In the genomic region with DNA sequence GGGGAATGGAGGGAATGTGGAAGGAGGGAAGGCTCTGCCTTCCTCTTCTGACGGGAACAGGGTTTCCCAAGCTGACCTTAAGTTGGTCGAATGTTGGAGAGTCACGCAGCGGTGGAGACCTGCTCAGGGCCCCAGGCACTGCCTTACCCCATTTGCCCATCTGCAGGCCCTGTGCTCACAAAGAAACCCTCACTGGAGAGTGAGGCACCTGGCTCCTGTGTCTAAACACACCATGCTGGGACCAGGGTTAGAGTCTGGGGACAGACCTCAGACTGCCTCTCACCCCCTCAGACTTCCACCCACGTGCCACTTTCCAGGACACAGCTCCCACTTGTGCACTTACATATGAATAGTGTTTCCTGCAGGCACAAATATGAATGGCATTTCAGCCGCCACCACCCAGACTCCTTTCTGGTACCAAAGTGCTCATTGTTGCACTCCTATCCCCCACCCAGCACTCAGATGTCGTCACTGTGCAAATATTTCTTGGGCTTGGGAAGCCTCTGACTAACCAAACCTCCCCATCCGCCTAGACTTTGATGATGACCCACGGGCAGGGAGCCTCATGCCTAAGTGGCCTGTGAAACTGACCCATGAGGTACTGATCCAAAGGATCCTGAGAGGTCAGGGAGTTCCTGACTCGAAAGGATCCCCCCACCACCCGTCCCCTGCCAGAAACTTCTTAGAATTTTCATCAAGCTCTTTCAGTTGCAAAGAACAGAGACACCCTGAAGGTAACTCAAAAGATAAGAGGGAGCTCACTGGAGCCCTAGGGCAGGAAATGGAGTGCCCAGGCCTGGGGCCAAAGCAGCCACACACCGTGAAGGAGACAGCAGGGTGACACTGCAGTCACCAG, we compare ENCODE assay signal across 1 cellular context.
A peak's percentile ranks its signal among the peaks of the same experiment; 100 is the strongest.
TF ChIP-seq lines count a peak whose summit lies in the region.

No MANE protein-coding gene starts in this region.

TF ChIP-seq in HepG2, 621 proteins besides CTCF, POLR2A, EP300 and RAD21 (continued from another document and continues in another):
- TF ChIP-seq E2F5 (CRISPR knock-in tag; conservative IDR thresholded peaks at IDR 0.05) (no peak), KDM2A (CRISPR knock-in tag; IDR thresholded peaks at IDR 0.05; ENCODE audit: borderline replicate concordance, low read depth) (no peak; the same call in 1 of the 2 replicates), HDAC6 (IDR thresholded peaks at IDR 0.05; ENCODE audit: low read depth, low read length) (no peak), ZNF280B (CRISPR knock-in tag; IDR thresholded peaks at IDR 0.05; ENCODE audit: borderline replicate concordance) (peak; percentile 60; the same call in 1 of the 2 replicates), ZNF678 (CRISPR knock-in tag; IDR thresholded peaks at IDR 0.05) (no peak), ZNF180 (CRISPR knock-in tag; IDR thresholded peaks at IDR 0.05; ENCODE audit: borderline replicate concordance, low read depth) (no peak), ZNF18 (CRISPR knock-in tag; IDR thresholded peaks at IDR 0.05; ENCODE audit: insufficient replicate concordance) (no peak), ZKSCAN1 (IDR thresholded peaks at IDR 0.05; ENCODE audit: low read length) (no peak), SRY (CRISPR knock-in tag; IDR thresholded peaks at IDR 0.05) (no peak), ZNF335 (CRISPR knock-in tag; IDR thresholded peaks at IDR 0.05) (peak; percentile 87), ZNF512 (CRISPR knock-in tag; IDR thresholded peaks at IDR 0.05) (no peak), TAF1 (CRISPR knock-in tag; IDR thresholded peaks at IDR 0.05) (peak; percentile 58), GTF3A (CRISPR knock-in tag; conservative IDR thresholded peaks at IDR 0.05) (peak; percentile 49; the same call in 1 of the 2 replicates), DMAP1 (CRISPR knock-in tag; IDR thresholded peaks at IDR 0.05) (peak; percentile 91), FOXP1 (IDR thresholded peaks at IDR 0.05) (no peak), FOXP1 (CRISPR knock-in tag; IDR thresholded peaks at IDR 0.05) (peak; percentile 70), ELF4 (CRISPR knock-in tag; IDR thresholded peaks at IDR 0.05; ENCODE audit: borderline replicate concordance) (peak; percentile 30; the same call in 1 of the 2 replicates), SETDB1 (CRISPR knock-in tag; IDR thresholded peaks at IDR 0.05; ENCODE audit: borderline replicate concordance) (no peak), MAZ (IDR thresholded peaks at IDR 0.05; ENCODE audit: borderline replicate concordance, low read depth, low read length) (peak; percentile 76; the same call in 1 of the 2 replicates), MAZ (CRISPR knock-in tag; IDR thresholded peaks at IDR 0.05; ENCODE audit: low read depth) (peak; percentile 95), TEF (CRISPR knock-in tag; IDR thresholded peaks at IDR 0.05) (no peak), MTA1 (CRISPR knock-in tag; IDR thresholded peaks at IDR 0.05; ENCODE audit: borderline replicate concordance) (peak; percentile 92; the same call in 1 of the 2 replicates), MTA3 (CRISPR knock-in tag; IDR thresholded peaks at IDR 0.05) (no peak), NCOR1 (IDR thresholded peaks at IDR 0.05; ENCODE audit: borderline replicate concordance, low read length) (peak; percentile 65; the same call in 1 of the 2 replicates), TCF7L2 (IDR thresholded peaks at IDR 0.05; ENCODE audit: low read depth, low read length) (no peak), PRDM4 (CRISPR knock-in tag; IDR thresholded peaks at IDR 0.05; ENCODE audit: borderline replicate concordance) (no peak), ZNF501 (CRISPR knock-in tag; IDR thresholded peaks at IDR 0.05) (no peak), NKX3-1 (CRISPR knock-in tag; IDR thresholded peaks at IDR 0.05) (no peak), ARNTL (CRISPR knock-in tag; IDR thresholded peaks at IDR 0.05) (peak; percentile 87)
- TF ChIP-seq, protein P1, sequence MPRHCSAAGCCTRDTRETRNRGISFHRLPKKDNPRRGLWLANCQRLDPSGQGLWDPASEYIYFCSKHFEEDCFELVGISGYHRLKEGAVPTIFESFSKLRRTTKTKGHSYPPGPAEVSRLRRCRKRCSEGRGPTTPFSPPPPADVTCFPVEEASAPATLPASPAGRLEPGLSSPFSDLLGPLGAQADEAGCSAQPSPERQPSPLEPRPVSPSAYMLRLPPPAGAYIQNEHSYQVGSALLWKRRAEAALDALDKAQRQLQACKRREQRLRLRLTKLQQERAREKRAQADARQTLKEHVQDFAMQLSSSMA (CRISPR knock-in tag; IDR thresholded peaks at IDR 0.05), result no peak; the same call in 1 of the 2 replicates
- TF ChIP-seq, protein P2, sequence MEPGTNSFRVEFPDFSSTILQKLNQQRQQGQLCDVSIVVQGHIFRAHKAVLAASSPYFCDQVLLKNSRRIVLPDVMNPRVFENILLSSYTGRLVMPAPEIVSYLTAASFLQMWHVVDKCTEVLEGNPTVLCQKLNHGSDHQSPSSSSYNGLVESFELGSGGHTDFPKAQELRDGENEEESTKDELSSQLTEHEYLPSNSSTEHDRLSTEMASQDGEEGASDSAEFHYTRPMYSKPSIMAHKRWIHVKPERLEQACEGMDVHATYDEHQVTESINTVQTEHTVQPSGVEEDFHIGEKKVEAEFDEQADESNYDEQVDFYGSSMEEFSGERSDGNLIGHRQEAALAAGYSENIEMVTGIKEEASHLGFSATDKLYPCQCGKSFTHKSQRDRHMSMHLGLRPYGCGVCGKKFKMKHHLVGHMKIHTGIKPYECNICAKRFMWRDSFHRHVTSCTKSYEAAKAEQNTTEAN (CRISPR knock-in tag; conservative IDR thresholded peaks at IDR 0.05), result peak; percentile 94
- TF ChIP-seq, protein P3, sequence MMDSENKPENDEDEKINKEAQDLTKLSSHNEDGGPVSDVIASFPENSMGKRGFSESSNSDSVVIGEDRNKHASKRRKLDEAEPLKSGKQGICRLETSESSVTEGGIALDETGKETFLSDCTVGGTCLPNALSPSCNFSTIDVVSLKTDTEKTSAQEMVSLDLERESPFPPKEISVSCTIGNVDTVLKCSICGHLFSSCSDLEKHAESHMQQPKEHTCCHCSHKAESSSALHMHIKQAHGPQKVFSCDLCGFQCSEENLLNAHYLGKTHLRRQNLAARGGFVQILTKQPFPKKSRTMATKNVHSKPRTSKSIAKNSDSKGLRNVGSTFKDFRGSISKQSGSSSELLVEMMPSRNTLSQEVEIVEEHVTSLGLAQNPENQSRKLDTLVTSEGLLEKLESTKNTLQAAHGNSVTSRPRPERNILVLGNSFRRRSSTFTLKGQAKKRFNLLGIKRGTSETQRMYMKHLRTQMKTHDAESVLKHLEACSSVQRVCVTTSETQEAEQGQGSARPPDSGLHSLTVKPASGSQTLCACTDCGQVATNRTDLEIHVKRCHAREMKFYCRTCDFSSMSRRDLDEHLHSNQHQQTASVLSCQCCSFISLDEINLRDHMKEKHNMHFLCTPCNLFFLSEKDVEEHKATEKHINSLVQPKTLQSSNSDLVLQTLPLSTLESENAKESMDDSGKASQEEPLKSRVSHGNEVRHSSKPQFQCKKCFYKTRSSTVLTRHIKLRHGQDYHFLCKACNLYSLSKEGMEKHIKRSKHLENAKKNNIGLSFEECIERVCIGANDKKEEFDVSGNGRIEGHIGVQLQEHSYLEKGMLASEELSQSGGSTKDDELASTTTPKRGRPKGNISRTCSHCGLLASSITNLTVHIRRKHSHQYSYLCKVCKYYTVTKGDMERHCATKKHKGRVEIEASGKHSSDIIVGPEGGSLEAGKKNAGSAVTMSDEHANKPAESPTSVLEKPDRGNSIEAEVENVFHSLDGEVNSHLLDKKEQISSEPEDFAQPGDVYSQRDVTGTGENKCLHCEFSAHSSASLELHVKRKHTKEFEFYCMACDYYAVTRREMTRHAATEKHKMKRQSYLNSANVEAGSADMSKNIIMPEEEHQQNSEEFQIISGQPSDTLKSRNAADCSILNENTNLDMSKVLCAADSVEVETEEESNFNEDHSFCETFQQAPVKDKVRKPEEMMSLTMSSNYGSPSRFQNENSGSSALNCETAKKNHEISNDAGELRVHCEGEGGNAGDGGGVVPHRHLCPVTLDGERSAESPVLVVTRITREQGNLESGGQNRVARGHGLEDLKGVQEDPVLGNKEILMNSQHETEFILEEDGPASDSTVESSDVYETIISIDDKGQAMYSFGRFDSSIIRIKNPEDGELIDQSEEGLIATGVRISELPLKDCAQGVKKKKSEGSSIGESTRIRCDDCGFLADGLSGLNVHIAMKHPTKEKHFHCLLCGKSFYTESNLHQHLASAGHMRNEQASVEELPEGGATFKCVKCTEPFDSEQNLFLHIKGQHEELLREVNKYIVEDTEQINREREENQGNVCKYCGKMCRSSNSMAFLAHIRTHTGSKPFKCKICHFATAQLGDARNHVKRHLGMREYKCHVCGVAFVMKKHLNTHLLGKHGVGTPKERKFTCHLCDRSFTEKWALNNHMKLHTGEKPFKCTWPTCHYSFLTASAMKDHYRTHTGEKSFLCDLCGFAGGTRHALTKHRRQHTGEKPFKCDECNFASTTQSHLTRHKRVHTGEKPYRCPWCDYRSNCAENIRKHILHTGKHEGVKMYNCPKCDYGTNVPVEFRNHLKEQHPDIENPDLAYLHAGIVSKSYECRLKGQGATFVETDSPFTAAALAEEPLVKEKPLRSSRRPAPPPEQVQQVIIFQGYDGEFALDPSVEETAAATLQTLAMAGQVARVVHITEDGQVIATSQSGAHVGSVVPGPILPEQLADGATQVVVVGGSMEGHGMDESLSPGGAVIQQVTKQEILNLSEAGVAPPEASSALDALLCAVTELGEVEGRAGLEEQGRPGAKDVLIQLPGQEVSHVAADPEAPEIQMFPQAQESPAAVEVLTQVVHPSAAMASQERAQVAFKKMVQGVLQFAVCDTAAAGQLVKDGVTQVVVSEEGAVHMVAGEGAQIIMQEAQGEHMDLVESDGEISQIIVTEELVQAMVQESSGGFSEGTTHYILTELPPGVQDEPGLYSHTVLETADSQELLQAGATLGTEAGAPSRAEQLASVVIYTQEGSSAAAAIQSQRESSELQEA (CRISPR knock-in tag; IDR thresholded peaks at IDR 0.05; ENCODE audit: not compliant biosample characterization), result peak; percentile 51
- TF ChIP-seq, protein P4, sequence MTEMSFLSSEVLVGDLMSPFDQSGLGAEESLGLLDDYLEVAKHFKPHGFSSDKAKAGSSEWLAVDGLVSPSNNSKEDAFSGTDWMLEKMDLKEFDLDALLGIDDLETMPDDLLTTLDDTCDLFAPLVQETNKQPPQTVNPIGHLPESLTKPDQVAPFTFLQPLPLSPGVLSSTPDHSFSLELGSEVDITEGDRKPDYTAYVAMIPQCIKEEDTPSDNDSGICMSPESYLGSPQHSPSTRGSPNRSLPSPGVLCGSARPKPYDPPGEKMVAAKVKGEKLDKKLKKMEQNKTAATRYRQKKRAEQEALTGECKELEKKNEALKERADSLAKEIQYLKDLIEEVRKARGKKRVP (CRISPR knock-in tag; IDR thresholded peaks at IDR 0.05), result peak in 1 of 2 experiments; percentile 9; a peak in 2 of 4 replicates
